ENCODE assay signal across 1 cellular context in the genomic region with DNA sequence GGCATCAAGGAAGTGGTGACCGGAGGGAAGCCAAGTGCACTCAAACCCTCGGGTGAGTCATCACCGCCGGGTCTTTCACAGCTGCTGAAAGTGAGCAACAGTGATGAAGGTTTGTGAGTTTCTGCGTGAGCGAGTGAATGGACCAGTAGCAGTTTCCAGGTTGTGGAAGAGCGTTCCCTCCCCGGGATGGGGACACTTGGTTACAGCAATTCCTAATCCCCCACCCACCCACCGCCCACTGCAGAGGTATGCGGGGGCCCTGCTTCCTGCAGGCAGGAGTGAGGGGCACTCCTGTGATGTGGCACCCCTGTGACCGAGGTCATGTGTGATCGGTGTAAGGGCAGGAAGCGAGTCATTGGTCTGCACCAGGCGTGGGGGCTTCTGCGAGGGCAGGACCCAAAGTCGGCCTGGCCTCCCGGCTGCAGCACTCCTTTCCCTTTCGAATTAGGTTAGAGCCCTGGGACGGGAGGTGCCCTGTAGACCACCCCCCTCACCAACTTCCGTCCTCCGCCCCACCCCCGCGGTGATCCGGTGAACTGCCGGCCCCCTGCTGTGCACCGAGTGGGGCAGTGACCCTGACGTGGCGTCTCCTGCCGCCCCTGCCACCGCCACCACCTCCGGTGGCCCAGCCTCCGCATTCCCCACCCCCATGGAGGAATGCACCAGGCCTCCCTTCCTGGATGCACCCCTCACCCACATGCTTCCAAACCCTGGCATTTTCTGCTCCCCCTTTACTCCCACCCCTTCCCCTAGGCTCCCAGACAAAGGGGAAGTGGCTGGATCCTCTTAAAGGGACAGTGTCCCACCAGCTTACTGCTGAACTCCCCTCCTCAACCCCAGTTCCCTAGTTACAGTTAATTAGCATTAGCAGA.
A peak's percentile ranks its signal among the peaks of the same experiment; 100 is the strongest.
TF ChIP-seq lines count a peak whose summit lies in the region.

No MANE protein-coding gene starts in this region.

TF ChIP-seq in endothelial cell of umbilical vein, 7 proteins besides CTCF, POLR2A, EP300 and RAD21:
- TF ChIP-seq GATA2 (IDR thresholded peaks at IDR 0.05; ENCODE audit: insufficient read depth, insufficient read length, low read depth, low read length) (no peak), JUN (IDR thresholded peaks at IDR 0.05; ENCODE audit: borderline replicate concordance, insufficient read depth, insufficient read length, low read depth) (peak; percentile 94), MYC (IDR thresholded peaks at IDR 0.05; ENCODE audit: low read depth, low read length) (no peak), FOS (IDR thresholded peaks at IDR 0.05; ENCODE audit: borderline replicate concordance, insufficient read depth, low read length) (peak; percentile 93), EZH2 (IDR thresholded peaks at IDR 0.05; ENCODE audit: borderline replicate concordance, low read depth, low read length, severe bottlenecking) (no peak), POLR2AphosphoS5 (IDR thresholded peaks at IDR 0.05; ENCODE audit: insufficient read depth, low read depth, low read length) (peak; percentile 85)
- TF ChIP-seq, protein P1, sequence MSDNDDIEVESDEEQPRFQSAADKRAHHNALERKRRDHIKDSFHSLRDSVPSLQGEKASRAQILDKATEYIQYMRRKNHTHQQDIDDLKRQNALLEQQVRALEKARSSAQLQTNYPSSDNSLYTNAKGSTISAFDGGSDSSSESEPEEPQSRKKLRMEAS (IDR thresholded peaks at IDR 0.05; ENCODE audit: insufficient read depth, insufficient read length), result no peak
